Comparison of ENCODE assay signal across 7 cellular contexts in the genomic region with DNA sequence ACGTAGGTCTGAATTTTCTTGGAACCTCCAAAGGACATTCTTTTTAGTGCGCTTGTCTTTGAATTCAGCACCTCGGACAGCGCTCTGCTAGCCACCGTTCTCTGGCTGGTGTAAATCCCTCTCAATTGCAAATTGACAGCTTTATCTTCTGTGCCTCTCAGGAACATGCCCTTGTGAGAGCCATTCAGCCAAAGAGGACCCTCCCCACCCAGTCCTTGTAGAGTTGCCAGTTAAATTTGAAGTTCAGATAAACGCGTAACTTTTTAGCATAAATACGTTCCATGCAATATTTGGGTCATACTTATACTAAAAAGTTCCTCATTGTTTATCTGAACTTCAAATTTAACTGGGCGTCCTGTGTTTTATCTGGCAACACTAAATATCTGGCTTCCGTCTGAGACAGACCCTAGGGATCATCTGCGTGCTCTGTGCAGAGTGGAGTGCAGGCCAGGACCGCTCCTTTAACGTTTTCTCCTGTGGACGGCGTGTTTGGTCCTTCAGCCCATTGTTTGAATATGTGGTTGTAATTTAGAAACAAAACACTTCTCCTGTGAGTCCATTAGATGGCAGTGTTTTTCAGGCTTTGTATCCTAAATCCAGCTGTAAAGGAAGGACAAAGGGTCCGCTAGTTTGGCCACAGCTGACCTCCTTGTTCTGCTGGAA. TPM values are rescaled to one million over a fixed set of nuclear protein-coding genes. Genes with fewer than 3 reads are reported as not detected.
DNase-seq lines count a peak whose midpoint lies in the region; ATAC-seq and TF ChIP-seq lines count a peak whose summit lies in the region.

No MANE protein-coding gene starts in this region.

- no peak overlapping the region for H3K4me3 ChIP-seq in MG63
- no peak overlapping the region for H3K4me3 ChIP-seq in mammary epithelial cell (replicated peaks in 1 of 3; ENCODE audit: insufficient read depth in 1 of 3, low read depth in 2 of 3, low read length in 3 of 3)

- H3K9me3 ChIP-seq in MG63: no peaks in the 10 kb centered on the region
- H3K9me3 ChIP-seq in mammary epithelial cell (replicated peaks; ENCODE audit: insufficient read depth, low read length): no peaks in the 10 kb centered on the region

- no peak overlapping the region for H3K27ac ChIP-seq in mammary epithelial cell (ENCODE audit: insufficient read depth, low read depth, low read length)

- CTCF ChIA-PET in mammary epithelial cell (lab: Charles Lee; ENCODE audit: low non-redundant PET): interaction anchor here (0.6 to 1.6 kb wide), 2 partner anchors 192 to 387 kb away, joined by 12 to 14 read pairs; no protein-coding TSS in a partner anchor

- intact Hi-C loops in mammary epithelial cell (cut with micrococcal nuclease): loop anchor here (1.0 to 5.0 kb wide), 6 partner anchors 28 to 290 kb away; no protein-coding TSS in a partner anchor

- H3K36me3 ChIP-seq in MG63 (no peaks in the 10 kb centered on the region), mammary epithelial cell (ENCODE audit: insufficient read depth, low read length) (no peaks in the 10 kb centered on the region)

- no peaks in the 10 kb centered on the region for H4K20me1 ChIP-seq in mammary epithelial cell (ENCODE audit: insufficient read depth, low read length)

- H3K27me3 ChIP-seq in MG63 (no peaks in the 10 kb centered on the region), mammary epithelial cell (ENCODE audit: insufficient read depth, low read length) (no peaks in the 10 kb centered on the region)

- H3K79me2 ChIP-seq in mammary epithelial cell (ENCODE audit: insufficient read depth, low read length): no peaks in the 10 kb centered on the region

- peak; percentile 57 to 64 for TF ChIP-seq CTCF in mammary epithelial cell (conservative IDR thresholded peaks at IDR 0.05 in 1 of 2, IDR thresholded peaks at IDR 0.05 in 1 of 2; ENCODE audit: extremely low read depth in 1 of 2, insufficient read depth in 1 of 2, low read depth in 1 of 2, low read length in 2 of 2)

- WGBS in mammary epithelial cell (ENCODE audit: low coverage, missing lambda C conversion rate): 6% methylated on average over 16 of the region's 16 CpGs

- no peak overlapping the region for H2AFZ ChIP-seq in mammary epithelial cell (ENCODE audit: low read depth, low read length)

- peak; percentile 80 for DNase-seq in GM03348 (ENCODE audit: low spot score)
- DNase-seq in MG63: peak; percentile 42
- DNase-seq in SKM-1 treated with dmso at 0.1 percent for 144 hours (lab: John Stamatoyannopoulos, UW; ENCODE audit: unreplicated experiment): peak; percentile 16
- DNase-seq in mammary epithelial cell: peak; percentile 46
- DNase-seq in inferior parietal cortex (ENCODE audit: extremely low spot score): peak; percentile 60
- peak; percentile 18 to 34 for DNase-seq in stimulated activated CD4-positive, alpha-beta T cell treated with anti-CD3 and anti-CD28 coated beads, Interleukin-4, amount 100 ng/mL, for 4 hours

- H3K4me1 ChIP-seq in mammary epithelial cell (ENCODE audit: insufficient read depth, low read length): no peaks in the 10 kb centered on the region

- no peak overlapping the region for H3K9ac ChIP-seq in mammary epithelial cell (ENCODE audit: insufficient read depth, low read length)

- H3K4me2 ChIP-seq in mammary epithelial cell (ENCODE audit: insufficient read depth, low read depth, low read length): no peak overlapping the region

- no TSS peak for BruUV-seq in mammary epithelial cell (replicated peaks; lab: Mats Ljungman, UMichigan)

- dilution Hi-C loops in mammary epithelial cell (cut with HindIII; ENCODE audit: low sequenced_read_pairs): no loop called here

- in situ Hi-C loops in mammary epithelial cell (cut with MboI; ENCODE audit: low sequenced_read_pairs in 2 of 2): loop anchor here in 1 of 2 donors (25.0 kb wide), 1 partner anchor 285 kb away; no protein-coding TSS in a partner anchor

- ATAC-seq in GM19328 (IDR thresholded peaks at IDR 0.05; ENCODE audit: unreplicated experiment): no peak

RNA-seq across cellular contexts. Expression of gene KCNAB2, which starts 7.0 kb away (rescaled TPM):
- total RNA-seq in MG63 (2014; rRNA removed; shearing (Covaris generic); ENCODE audit: low replicate concordance): 0.47 and 6.2 TPM in 2 replicates
- 1 to 10 TPM; 4.8 to 7.4 TPM for total RNA-seq in mammary epithelial cell
- polyA plus RNA-seq in mammary epithelial cell: 4.8 TPM
- 14.3 TPM for polyA minus RNA-seq in mammary epithelial cell

Comparison
In these comparisons a context has a peak if more than half of its experiments do, and no peak if none do; other contexts are left out.
1. DNase-seq: peak in every context shown above with its lines; median percentile 80 in GM03348; 60 in inferior parietal cortex; 46 in mammary epithelial cell; 42 in MG63; 26 in stimulated activated CD4-positive, alpha-beta T cell treated with anti-CD3 and anti-CD28 coated beads, Interleukin-4, amount 100 ng/mL, for 4 hours; 16 in SKM-1 treated with dmso at 0.1 percent for 144 hours.